Comparison of ENCODE assay signal across 3 cellular contexts in the genomic region with DNA sequence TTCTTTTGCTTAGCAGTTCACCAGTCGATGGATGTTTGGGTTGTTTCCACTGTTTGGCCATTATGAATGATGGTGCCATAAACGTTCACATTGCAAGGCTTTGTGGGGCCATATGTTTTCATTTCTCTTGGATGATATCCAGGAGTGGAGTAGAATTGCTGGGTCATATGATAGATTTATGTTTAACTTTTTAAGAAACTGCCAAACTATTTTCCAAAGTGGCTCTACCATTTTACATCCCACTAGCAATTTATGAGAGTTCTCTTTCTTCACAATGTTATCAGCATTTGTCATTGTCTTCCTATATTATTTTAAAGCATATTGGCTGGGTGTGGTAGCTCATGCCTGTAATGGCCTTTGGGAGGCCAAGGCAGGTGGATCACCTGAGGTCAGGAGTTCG.
TF ChIP-seq lines count a peak whose summit lies in the region.

No MANE protein-coding gene starts in this region.

TF ChIP-seq in IMR-90, 13 proteins besides CTCF, POLR2A, EP300 and RAD21:
- TF ChIP-seq SMC3 (IDR thresholded peaks at IDR 0.05; ENCODE audit: low read depth, low read length) (no peak), MXI1 (IDR thresholded peaks at IDR 0.05; ENCODE audit: borderline replicate concordance, low read depth, low read length) (no peak), NFE2L2 (IDR thresholded peaks at IDR 0.05; ENCODE audit: low read depth, low read length) (no peak), MAZ (IDR thresholded peaks at IDR 0.05; ENCODE audit: borderline replicate concordance, low read depth, low read length) (no peak), FOS (IDR thresholded peaks at IDR 0.05; ENCODE audit: low read depth, low read length) (no peak), RCOR1 (IDR thresholded peaks at IDR 0.05; ENCODE audit: insufficient replicate concordance, low read length) (no peak), CHD1 (IDR thresholded peaks at IDR 0.05; ENCODE audit: low read depth, low read length) (no peak), BHLHE40 (IDR thresholded peaks at IDR 0.05; ENCODE audit: low read depth, low read length) (no peak), MAFK (IDR thresholded peaks at IDR 0.05; ENCODE audit: low read depth, low read length) (no peak), CEBPB (IDR thresholded peaks at IDR 0.05; ENCODE audit: low read depth, low read length) (no peak), RFX5 (IDR thresholded peaks at IDR 0.05; ENCODE audit: low read depth, low read length) (no peak)
- TF ChIP-seq, protein P1, sequence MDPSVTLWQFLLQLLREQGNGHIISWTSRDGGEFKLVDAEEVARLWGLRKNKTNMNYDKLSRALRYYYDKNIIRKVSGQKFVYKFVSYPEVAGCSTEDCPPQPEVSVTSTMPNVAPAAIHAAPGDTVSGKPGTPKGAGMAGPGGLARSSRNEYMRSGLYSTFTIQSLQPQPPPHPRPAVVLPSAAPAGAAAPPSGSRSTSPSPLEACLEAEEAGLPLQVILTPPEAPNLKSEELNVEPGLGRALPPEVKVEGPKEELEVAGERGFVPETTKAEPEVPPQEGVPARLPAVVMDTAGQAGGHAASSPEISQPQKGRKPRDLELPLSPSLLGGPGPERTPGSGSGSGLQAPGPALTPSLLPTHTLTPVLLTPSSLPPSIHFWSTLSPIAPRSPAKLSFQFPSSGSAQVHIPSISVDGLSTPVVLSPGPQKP (IDR thresholded peaks at IDR 0.05; ENCODE audit: borderline replicate concordance, low read depth, low read length): no peak
- TF ChIP-seq, protein P2, sequence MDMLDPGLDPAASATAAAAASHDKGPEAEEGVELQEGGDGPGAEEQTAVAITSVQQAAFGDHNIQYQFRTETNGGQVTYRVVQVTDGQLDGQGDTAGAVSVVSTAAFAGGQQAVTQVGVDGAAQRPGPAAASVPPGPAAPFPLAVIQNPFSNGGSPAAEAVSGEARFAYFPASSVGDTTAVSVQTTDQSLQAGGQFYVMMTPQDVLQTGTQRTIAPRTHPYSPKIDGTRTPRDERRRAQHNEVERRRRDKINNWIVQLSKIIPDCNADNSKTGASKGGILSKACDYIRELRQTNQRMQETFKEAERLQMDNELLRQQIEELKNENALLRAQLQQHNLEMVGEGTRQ (IDR thresholded peaks at IDR 0.05; ENCODE audit: low read depth, low read length): no peak

TF ChIP-seq in K562, 482 proteins besides CTCF, POLR2A, EP300 and RAD21:
- TF ChIP-seq SP1 (CRISPR knock-in tag; IDR thresholded peaks at IDR 0.05) (no peak), MEIS2 (IDR thresholded peaks at IDR 0.05; ENCODE audit: partially characterized antibody) (peak; percentile 43), ILK (tag; IDR thresholded peaks at IDR 0.05; ENCODE audit: borderline replicate concordance, low read depth) (no peak)
- TF ChIP-seq, protein P3, sequence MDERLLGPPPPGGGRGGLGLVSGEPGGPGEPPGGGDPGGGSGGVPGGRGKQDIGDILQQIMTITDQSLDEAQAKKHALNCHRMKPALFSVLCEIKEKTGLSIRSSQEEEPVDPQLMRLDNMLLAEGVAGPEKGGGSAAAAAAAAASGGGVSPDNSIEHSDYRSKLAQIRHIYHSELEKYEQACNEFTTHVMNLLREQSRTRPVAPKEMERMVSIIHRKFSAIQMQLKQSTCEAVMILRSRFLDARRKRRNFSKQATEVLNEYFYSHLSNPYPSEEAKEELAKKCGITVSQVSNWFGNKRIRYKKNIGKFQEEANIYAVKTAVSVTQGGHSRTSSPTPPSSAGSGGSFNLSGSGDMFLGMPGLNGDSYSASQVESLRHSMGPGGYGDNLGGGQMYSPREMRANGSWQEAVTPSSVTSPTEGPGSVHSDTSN (CRISPR knock-in tag; IDR thresholded peaks at IDR 0.05; ENCODE audit: low read depth): no peak
- TF ChIP-seq, protein P3 (tag; conservative IDR thresholded peaks at IDR 0.05; ENCODE audit: low read depth): peak; percentile 88
TF ChIP-seq in K562: peak in this region for 2.

TF ChIP-seq in HepG2, 621 proteins besides CTCF, POLR2A, EP300 and RAD21:
- TF ChIP-seq YEATS4 (CRISPR knock-in tag; IDR thresholded peaks at IDR 0.05; ENCODE audit: borderline replicate concordance) (no peak), ZNF766 (CRISPR knock-in tag; IDR thresholded peaks at IDR 0.05; ENCODE audit: borderline replicate concordance) (no peak), ZFAT (CRISPR knock-in tag; conservative IDR thresholded peaks at IDR 0.05) (no peak), HDAC2 (CRISPR knock-in tag; IDR thresholded peaks at IDR 0.05) (no peak), CBX1 (IDR thresholded peaks at IDR 0.05; ENCODE audit: low read depth) (no peak), THYN1 (CRISPR knock-in tag; IDR thresholded peaks at IDR 0.05; ENCODE audit: borderline replicate concordance, low read depth) (no peak)
- TF ChIP-seq, protein P4, sequence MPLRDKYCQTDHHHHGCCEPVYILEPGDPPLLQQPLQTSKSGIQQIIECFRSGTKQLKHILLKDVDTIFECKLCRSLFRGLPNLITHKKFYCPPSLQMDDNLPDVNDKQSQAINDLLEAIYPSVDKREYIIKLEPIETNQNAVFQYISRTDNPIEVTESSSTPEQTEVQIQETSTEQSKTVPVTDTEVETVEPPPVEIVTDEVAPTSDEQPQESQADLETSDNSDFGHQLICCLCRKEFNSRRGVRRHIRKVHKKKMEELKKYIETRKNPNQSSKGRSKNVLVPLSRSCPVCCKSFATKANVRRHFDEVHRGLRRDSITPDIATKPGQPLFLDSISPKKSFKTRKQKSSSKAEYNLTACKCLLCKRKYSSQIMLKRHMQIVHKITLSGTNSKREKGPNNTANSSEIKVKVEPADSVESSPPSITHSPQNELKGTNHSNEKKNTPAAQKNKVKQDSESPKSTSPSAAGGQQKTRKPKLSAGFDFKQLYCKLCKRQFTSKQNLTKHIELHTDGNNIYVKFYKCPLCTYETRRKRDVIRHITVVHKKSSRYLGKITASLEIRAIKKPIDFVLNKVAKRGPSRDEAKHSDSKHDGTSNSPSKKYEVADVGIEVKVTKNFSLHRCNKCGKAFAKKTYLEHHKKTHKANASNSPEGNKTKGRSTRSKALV (CRISPR knock-in tag; IDR thresholded peaks at IDR 0.05): no peak
- TF ChIP-seq, protein P5, sequence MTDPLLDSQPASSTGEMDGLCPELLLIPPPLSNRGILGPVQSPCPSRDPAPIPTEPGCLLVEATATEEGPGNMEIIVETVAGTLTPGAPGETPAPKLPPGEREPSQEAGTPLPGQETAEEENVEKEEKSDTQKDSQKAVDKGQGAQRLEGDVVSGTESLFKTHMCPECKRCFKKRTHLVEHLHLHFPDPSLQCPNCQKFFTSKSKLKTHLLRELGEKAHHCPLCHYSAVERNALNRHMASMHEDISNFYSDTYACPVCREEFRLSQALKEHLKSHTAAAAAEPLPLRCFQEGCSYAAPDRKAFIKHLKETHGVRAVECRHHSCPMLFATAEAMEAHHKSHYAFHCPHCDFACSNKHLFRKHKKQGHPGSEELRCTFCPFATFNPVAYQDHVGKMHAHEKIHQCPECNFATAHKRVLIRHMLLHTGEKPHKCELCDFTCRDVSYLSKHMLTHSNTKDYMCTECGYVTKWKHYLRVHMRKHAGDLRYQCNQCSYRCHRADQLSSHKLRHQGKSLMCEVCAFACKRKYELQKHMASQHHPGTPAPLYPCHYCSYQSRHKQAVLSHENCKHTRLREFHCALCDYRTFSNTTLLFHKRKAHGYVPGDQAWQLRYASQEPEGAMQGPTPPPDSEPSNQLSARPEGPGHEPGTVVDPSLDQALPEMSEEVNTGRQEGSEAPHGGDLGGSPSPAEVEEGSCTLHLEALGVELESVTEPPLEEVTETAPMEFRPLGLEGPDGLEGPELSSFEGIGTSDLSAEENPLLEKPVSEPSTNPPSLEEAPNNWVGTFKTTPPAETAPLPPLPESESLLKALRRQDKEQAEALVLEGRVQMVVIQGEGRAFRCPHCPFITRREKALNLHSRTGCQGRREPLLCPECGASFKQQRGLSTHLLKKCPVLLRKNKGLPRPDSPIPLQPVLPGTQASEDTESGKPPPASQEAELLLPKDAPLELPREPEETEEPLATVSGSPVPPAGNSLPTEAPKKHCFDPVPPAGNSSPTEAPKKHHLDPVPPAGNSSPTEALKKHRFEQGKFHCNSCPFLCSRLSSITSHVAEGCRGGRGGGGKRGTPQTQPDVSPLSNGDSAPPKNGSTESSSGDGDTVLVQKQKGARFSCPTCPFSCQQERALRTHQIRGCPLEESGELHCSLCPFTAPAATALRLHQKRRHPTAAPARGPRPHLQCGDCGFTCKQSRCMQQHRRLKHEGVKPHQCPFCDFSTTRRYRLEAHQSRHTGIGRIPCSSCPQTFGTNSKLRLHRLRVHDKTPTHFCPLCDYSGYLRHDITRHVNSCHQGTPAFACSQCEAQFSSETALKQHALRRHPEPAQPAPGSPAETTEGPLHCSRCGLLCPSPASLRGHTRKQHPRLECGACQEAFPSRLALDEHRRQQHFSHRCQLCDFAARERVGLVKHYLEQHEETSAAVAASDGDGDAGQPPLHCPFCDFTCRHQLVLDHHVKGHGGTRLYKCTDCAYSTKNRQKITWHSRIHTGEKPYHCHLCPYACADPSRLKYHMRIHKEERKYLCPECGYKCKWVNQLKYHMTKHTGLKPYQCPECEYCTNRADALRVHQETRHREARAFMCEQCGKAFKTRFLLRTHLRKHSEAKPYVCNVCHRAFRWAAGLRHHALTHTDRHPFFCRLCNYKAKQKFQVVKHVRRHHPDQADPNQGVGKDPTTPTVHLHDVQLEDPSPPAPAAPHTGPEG (CRISPR knock-in tag; IDR thresholded peaks at IDR 0.05): no peak
TF ChIP-seq in HepG2: peak in this region for 0.
